ENCODE assay signal across 22 cellular contexts in genomic region chr17:62794666-62794971, GRCh38. TPM values are rescaled to one million over a fixed set of nuclear protein-coding genes. Genes with fewer than 3 reads are reported as not detected.
DNase-seq lines count a peak whose midpoint lies in the region; ATAC-seq and TF ChIP-seq lines count a peak whose summit lies in the region.
"Had no signal": no experiment of that assay in that cellular context is flagged by ENCODE, and none has a peak within 500 bp of the region (broad histone marks: within the 10 kb centered on the region; RNA-seq: fewer than 3 reads in every experiment).

No MANE protein-coding gene starts in this region.

- no peaks in the 10 kb centered on the region for H4K20me1 ChIP-seq in neural progenitor cell (ENCODE audit: low read depth)

- no peak overlapping the region for H3K4me3 ChIP-seq in effector memory CD4-positive, alpha-beta T cell (ENCODE audit: insufficient read depth, low read depth, low read length, poor library complexity, severe bottlenecking)
- H3K4me3 ChIP-seq in neural progenitor cell = no peak overlapping the region
- H3K4me3 ChIP-seq: MG63, SK-N-MC had no signal

- H3K9me3 Mint-ChIP-seq in activated CD8-positive, alpha-beta T cell treated with anti-CD3 and anti-CD28 coated beads for 36 hours = no peaks in the 10 kb centered on the region
- H3K9me3 Mint-ChIP-seq in naive B cell (peaks cover 0 to 8% (median 0%) of the 10 kb centered on the region in 7 donors), neural progenitor cell (peaks cover 15% of the 10 kb centered on the region)

- no peaks in the 10 kb centered on the region for H3F3A ChIP-seq in neural progenitor cell (ENCODE audit: low read depth)

- no peaks in the 10 kb centered on the region for H3K4me1 ChIP-seq in effector memory CD4-positive, alpha-beta T cell (ENCODE audit: control insufficient read depth, insufficient read depth, low read length, poor library complexity, severe bottlenecking)
- peaks cover 5% of the 10 kb centered on the region for H3K4me1 ChIP-seq in neural progenitor cell

- CTCF ChIA-PET in activated CD8-positive, alpha-beta T cell treated with anti-CD3 and anti-CD28 coated beads for 36 hours (lab: Charles Lee) = interaction anchor here (1.1 kb wide), 1 partner anchor 16 kb away, joined by 3 read pairs; no protein-coding TSS in a partner anchor

- no peak overlapping the region for H2AFZ ChIP-seq in neural progenitor cell (replicated peaks)

- TF ChIP-seq CTCF in activated CD8-positive, alpha-beta T cell treated with anti-CD3 and anti-CD28 coated beads for 36 hours (IDR thresholded peaks at IDR 0.05) = no peak
- TF ChIP-seq CTCF in GM20000 (IDR thresholded peaks at IDR 0.05; ENCODE audit: extremely low read depth, missing control alignments) (no peak), neural progenitor cell (IDR thresholded peaks at IDR 0.05) (no peak)

- no peaks in the 10 kb centered on the region for H3K36me3 ChIP-seq in effector memory CD4-positive, alpha-beta T cell (ENCODE audit: control insufficient read depth, insufficient read depth, low read length)
- no peaks in the 10 kb centered on the region for H3K36me3 ChIP-seq in neural progenitor cell
- H3K36me3 ChIP-seq: MG63 had no signal

- H3K4me2 ChIP-seq in neural progenitor cell = no peak overlapping the region

- H3K79me2 ChIP-seq in neural progenitor cell (ENCODE audit: low read depth) = no peaks in the 10 kb centered on the region

- no peaks in the 10 kb centered on the region for H3K27me3 ChIP-seq in effector memory CD4-positive, alpha-beta T cell (replicated peaks; ENCODE audit: control insufficient read depth, insufficient read depth, low read length, poor library complexity, severe bottlenecking)
- H3K27me3 ChIP-seq in neural progenitor cell = no peaks in the 10 kb centered on the region
- H3K27me3 ChIP-seq: MG63 had no signal

- H3K36me3 Mint-ChIP-seq in activated CD8-positive, alpha-beta T cell treated with anti-CD3 and anti-CD28 coated beads for 36 hours (ENCODE audit: low read depth) = peaks cover 3% of the 10 kb centered on the region
- H3K36me3 Mint-ChIP-seq in naive B cell (peaks cover 0 to 9% of the 10 kb centered on the region in 2 donors), neural progenitor cell (no peaks in the 10 kb centered on the region)

- DNase-seq in CD1c-positive myeloid dendritic cell (ENCODE audit: extremely low spot score) (peak; percentile 13), GDM1 (lab: John Stamatoyannopoulos, UW) (peak; percentile 48), naive B cell (no peak), GM20000 (ENCODE audit: low spot score) (no peak), NCI-H345 (lab: John Stamatoyannopoulos, UW) (no peak), neural progenitor cell (ENCODE audit: low spot score) (no peak)
- no peak for DNase-seq in activated CD8-positive, alpha-beta T cell treated with anti-CD3 and anti-CD28 coated beads for 36 hours
- no peak for DNase-seq in effector memory CD4-positive, alpha-beta T cell
- DNase-seq: amygdala, EL, erythroblast, MG63, NCI-H1930, NCI-H526 treated with DMSO at 0.1 percent for 48 hours, nucleus accumbens, PC-3, trophoblast cell had no signal

- H3K27ac ChIP-seq in effector memory CD4-positive, alpha-beta T cell (ENCODE audit: insufficient read depth, low read length, poor library complexity, severe bottlenecking) = no peak overlapping the region
- no peak overlapping the region for H3K27ac ChIP-seq in neural progenitor cell
- H3K27ac ChIP-seq: SK-N-MC had no signal

- H3K9ac ChIP-seq in neural progenitor cell = no peak overlapping the region

- peak overlapping the region; percentile 44 for H3K27ac Mint-ChIP-seq in activated CD8-positive, alpha-beta T cell treated with anti-CD3 and anti-CD28 coated beads for 36 hours
- peak overlapping the region in 4 of 6 donors; percentile 0 to 81 (median 22) for H3K27ac Mint-ChIP-seq in naive B cell
- H3K27ac Mint-ChIP-seq in neural progenitor cell = no peak overlapping the region
- H3K27ac Mint-ChIP-seq: WTC11 had no signal

- peak; percentile 30 for ATAC-seq in activated CD8-positive, alpha-beta T cell treated with anti-CD3 and anti-CD28 coated beads for 36 hours
- ATAC-seq in naive B cell (ENCODE audit: low read depth in 2 of 2) = peak in 1 of 2 donors; percentile 41
- ATAC-seq: PC-3, sciatic nerve, WTC11 had no signal

- intact Hi-C loops in activated CD8-positive, alpha-beta T cell treated with anti-CD3 and anti-CD28 coated beads for 36 hours (cut with micrococcal nuclease) = no loop called here

- H3K4me1 Mint-ChIP-seq in activated CD8-positive, alpha-beta T cell treated with anti-CD3 and anti-CD28 coated beads for 36 hours (ENCODE audit: low read depth) = peaks cover 10% of the 10 kb centered on the region
- H3K4me1 Mint-ChIP-seq in naive B cell (peaks cover 14 to 20% (median 19%) of the 10 kb centered on the region in 3 donors), neural progenitor cell (peaks cover 8% of the 10 kb centered on the region)

- POLR2A ChIA-PET in activated CD8-positive, alpha-beta T cell treated with anti-CD3 and anti-CD28 coated beads for 36 hours (lab: Charles Lee) = no interaction called here

- H3K27me3 Mint-ChIP-seq in activated CD8-positive, alpha-beta T cell treated with anti-CD3 and anti-CD28 coated beads for 36 hours = peaks cover 8% of the 10 kb centered on the region
- H3K27me3 Mint-ChIP-seq in naive B cell (peaks cover 16 to 27% (median 17%) of the 10 kb centered on the region in 3 donors), neural progenitor cell (ENCODE audit: insufficient read depth, low read depth) (peaks cover 16% of the 10 kb centered on the region)

- H3K4me3 Mint-ChIP-seq in activated CD8-positive, alpha-beta T cell treated with anti-CD3 and anti-CD28 coated beads for 36 hours = peak overlapping the region; percentile 9
- peak overlapping the region; percentile 1 to 89 (median 72) for H3K4me3 Mint-ChIP-seq in naive B cell
- H3K4me3 Mint-ChIP-seq in neural progenitor cell = no peak overlapping the region
- H3K4me3 Mint-ChIP-seq: WTC11 had no signal

- H3K9me3 ChIP-seq in effector memory CD4-positive, alpha-beta T cell (ENCODE audit: control insufficient read depth, low read length) = no peaks in the 10 kb centered on the region
- no peaks in the 10 kb centered on the region for H3K9me3 ChIP-seq in neural progenitor cell (ENCODE audit: low read depth)
- H3K9me3 ChIP-seq: MG63 had no signal

RNA-seq across cellular contexts. Expression of gene MARCHF10, which starts 13.5 kb away (rescaled TPM):
- not detected for total RNA-seq in activated CD8-positive, alpha-beta T cell treated with anti-CD3 and anti-CD28 coated beads for 36 hours
- polyA plus RNA-seq in naive B cell (ENCODE audit: low read depth in 6 of 6) = under 1 TPM in 2 of 6 donors, not detected in 4; 0.21 to 0.27 TPM
- total RNA-seq in neural progenitor cell (ENCODE audit: low replicate concordance) = 0.46 and 0.51 TPM in 2 replicates
- total RNA-seq: H4, HT-29, PC-3 had no signal

Comparison
In these comparisons a context has a peak if more than half of its experiments do, and no peak if none do; other contexts are left out.
1. DNase-seq: peak in CD1c-positive myeloid dendritic cell (single experiment) and GDM1 (single experiment); none in activated CD8-positive, alpha-beta T cell treated with anti-CD3 and anti-CD28 coated beads for 36 hours (single experiment), naive B cell (single experiment), GM20000 (single experiment), NCI-H345 (single experiment), effector memory CD4-positive, alpha-beta T cell (0 of 3) and neural progenitor cell (single experiment).